Comparison of ENCODE assay signal across 8 cellular contexts in genomic region chr18:79951545-79952456, GRCh38. TPM values are rescaled to one million over a fixed set of nuclear protein-coding genes. Genes with fewer than 3 reads are reported as not detected.
DNase-seq lines count a peak whose midpoint lies in the region; ATAC-seq and TF ChIP-seq lines count a peak whose summit lies in the region.

SLC66A2 (minus strand) TSS chr18:79951653; CDS start chr18:79950926, 727 bp downstream.

- H3K4me3 Mint-ChIP-seq in activated naive CD4-positive, alpha-beta T cell treated with anti-CD3 and anti-CD28 coated beads, Interleukin-2, amount 50 U/mL, for 24 hours = peak within 1 kb of the TSS; percentile 88
- peak within 1 kb of the TSS; percentile 91 for H3K4me3 Mint-ChIP-seq in glutamatergic neuron (ENCODE audit: unreplicated experiment)

- DNase-seq in Kasumi-1 (lab: John Stamatoyannopoulos, UW) (peak; percentile 41 to 67), SKM-1 (lab: John Stamatoyannopoulos, UW; ENCODE audit: unreplicated experiment) (peak; percentile 58), glutamatergic neuron (peak; percentile 99), ovary (peak; percentile 89 to 97 (median 95))

- H3K27ac ChIP-seq in DOHH2 (ENCODE audit: low read depth, low read length) (peak within 1 kb of the TSS; percentile 92), ovary (peak within 1 kb of the TSS in 1 of 2 donors; percentile 56), thymus (ENCODE audit: low read depth) (peak within 1 kb of the TSS; percentile 74)

- H3K27ac Mint-ChIP-seq in activated naive CD4-positive, alpha-beta T cell treated with anti-CD3 and anti-CD28 coated beads, Interleukin-2, amount 50 U/mL, for 24 hours = peak within 1 kb of the TSS; percentile 76
- peak within 1 kb of the TSS; percentile 82 for H3K27ac Mint-ChIP-seq in glutamatergic neuron (ENCODE audit: unreplicated experiment)

- peaks cover 22% of the 10 kb centered on the region for H3K36me3 ChIP-seq in DOHH2 (ENCODE audit: control insufficient read depth, low read length)
- no peaks in the 10 kb centered on the region for H3K36me3 ChIP-seq in ovary
- peaks cover 22% of the 10 kb centered on the region for H3K36me3 ChIP-seq in thymus (ENCODE audit: control insufficient read depth, insufficient read depth)

- TF ChIP-seq EP300 in ovary (IDR thresholded peaks at IDR 0.05) = no peak

- TF ChIP-seq CTCF in DOHH2 (IDR thresholded peaks at IDR 0.05; ENCODE audit: low read depth, low read length, poor library complexity, severe bottlenecking) (peak; percentile 43), glutamatergic neuron (IDR thresholded peaks at IDR 0.05; ENCODE audit: partially characterized antibody, unreplicated experiment) (no peak), ovary (IDR thresholded peaks at IDR 0.05) (no peak)

- intact Hi-C loops in ovary (cut with DNase I) = loop anchor here in 1 of 4 donors (5.0 kb wide), 1 partner anchor 86 kb away; no protein-coding TSS in a partner anchor

- H3K9me2 ChIP-seq in DOHH2 (replicated peaks; ENCODE audit: control insufficient read depth, low read length) = no peaks in the 10 kb centered on the region

- peaks cover 18% of the 10 kb centered on the region for H4K20me1 ChIP-seq in DOHH2 (ENCODE audit: control insufficient read depth, insufficient read depth, low read depth, low read length)

- H3K4me3 ChIP-seq in DOHH2 (ENCODE audit: low read length) (peak within 1 kb of the TSS; percentile 76), ovary (peak within 1 kb of the TSS; percentile 59), thymus (ENCODE audit: low read length) (peak within 1 kb of the TSS; percentile 90)

- H3K9me3 ChIP-seq in DOHH2 (ENCODE audit: control insufficient read depth, insufficient read depth, low read length) (no peaks in the 10 kb centered on the region), ovary (no peaks in the 10 kb centered on the region), thymus (ENCODE audit: control insufficient read depth) (no peaks in the 10 kb centered on the region)

- peaks cover 31% of the 10 kb centered on the region for H3K4me1 Mint-ChIP-seq in activated naive CD4-positive, alpha-beta T cell treated with anti-CD3 and anti-CD28 coated beads, Interleukin-2, amount 50 U/mL, for 24 hours
- H3K4me1 Mint-ChIP-seq in glutamatergic neuron (ENCODE audit: low read depth, unreplicated experiment) = peaks cover 9% of the 10 kb centered on the region

- peak within 1 kb of the TSS; percentile 79 for H3K4me2 ChIP-seq in DOHH2 (ENCODE audit: low read length)

- peak; percentile 61 for TF ChIP-seq POLR2A in ovary (IDR thresholded peaks at IDR 0.05)

- peaks cover 40% of the 10 kb centered on the region for H3K79me2 ChIP-seq in DOHH2 (ENCODE audit: control insufficient read depth, low read length)

- peaks cover 12% of the 10 kb centered on the region for H3F3A ChIP-seq in DOHH2 (ENCODE audit: control insufficient read depth, insufficient read depth)

- peak; percentile 72 for ATAC-seq in GM21723 (IDR thresholded peaks at IDR 0.05; ENCODE audit: unreplicated experiment)

- H3K9me3 Mint-ChIP-seq in activated naive CD4-positive, alpha-beta T cell treated with anti-CD3 and anti-CD28 coated beads, Interleukin-2, amount 50 U/mL, for 24 hours = no peaks in the 10 kb centered on the region
- peaks cover 13% of the 10 kb centered on the region for H3K9me3 Mint-ChIP-seq in glutamatergic neuron (ENCODE audit: unreplicated experiment)

- H3K27me3 ChIP-seq in DOHH2 (ENCODE audit: control insufficient read depth, low read length) (peaks cover 6% of the 10 kb centered on the region), ovary (no peaks in the 10 kb centered on the region), thymus (ENCODE audit: control insufficient read depth, insufficient read depth) (peaks cover 12% of the 10 kb centered on the region)

- no peaks in the 10 kb centered on the region for H3K27me3 Mint-ChIP-seq in activated naive CD4-positive, alpha-beta T cell treated with anti-CD3 and anti-CD28 coated beads, Interleukin-2, amount 50 U/mL, for 24 hours
- H3K27me3 Mint-ChIP-seq in glutamatergic neuron (ENCODE audit: unreplicated experiment) = peaks cover 11% of the 10 kb centered on the region

- H3K4me1 ChIP-seq in DOHH2 (ENCODE audit: control insufficient read depth, low read length) = peaks cover 42% of the 10 kb centered on the region
- peaks cover 13% of the 10 kb centered on the region for H3K4me1 ChIP-seq in ovary (ENCODE audit: insufficient read depth)
- H3K4me1 ChIP-seq in thymus (ENCODE audit: control insufficient read depth, insufficient read depth, low read length) = peaks cover 15% of the 10 kb centered on the region

- 0 to 1% (median 1%) methylated on average over 73 to 127 of the region's 127 CpGs for WGBS in ovary, 3 donors
- WGBS in thymus = 1% methylated on average over 127 of the region's 127 CpGs

- H3K36me3 Mint-ChIP-seq in activated naive CD4-positive, alpha-beta T cell treated with anti-CD3 and anti-CD28 coated beads, Interleukin-2, amount 50 U/mL, for 24 hours = peaks cover 4% of the 10 kb centered on the region
- peaks cover 3% of the 10 kb centered on the region for H3K36me3 Mint-ChIP-seq in glutamatergic neuron (ENCODE audit: unreplicated experiment)

RNA-seq across cellular contexts. Expression of gene SLC66A2, which starts in this region (rescaled TPM):
- total RNA-seq in glutamatergic neuron (ENCODE audit: unreplicated experiment) = 56.6 TPM
- 10 to 100 TPM; 16.3 to 31.1 (median 27.0) TPM for total RNA-seq in ovary
- polyA plus RNA-seq in ovary = 10 to 100 TPM in 1 of 2 donors, 1 to 10 TPM in 1; 2.1 to 27.8 TPM
- polyA plus RNA-seq in thymus = 91.3 TPM
